ENCODE assay signal across 34 cellular contexts in genomic region chr4:66123195-66123594, GRCh38.
"Had no signal": no experiment of that assay in that cellular context is flagged by ENCODE, and none has a peak within 500 bp of the region (broad histone marks: within the 10 kb centered on the region; RNA-seq: fewer than 3 reads in every experiment).

No MANE protein-coding gene starts in this region.

- H3K4me3 ChIP-seq: heart right ventricle, left lung, lower lobe of right lung, neural progenitor cell, psoas muscle, sigmoid colon, suprapubic skin, tibial artery, upper lobe of right lung had no signal

- DNase-seq: activated CD4-positive, alpha-beta memory T cell treated with anti-CD3 and anti-CD28 coated beads for 36 hours; activated CD4-positive, alpha-beta T cell treated with anti-CD3 and anti-CD28 coated beads, Interleukin-2, amount 10 ng/mL, durations not matched to agents 24 days and 14 days; activated CD4-positive, CD25-positive, alpha-beta regulatory T cell treated with anti-CD3 and anti-CD28 coated beads, Interleukin-2, amount 50 U/mL, for 72 hours; activated CD8-positive, alpha-beta memory T cell treated with anti-CD3 and anti-CD28 coated beads, Interleukin-2, amount 50 U/mL, for 4 hours; activated effector memory CD4-positive, alpha-beta T cell treated with anti-CD3 and anti-CD28 coated beads, Interleukin-2, amount 50 U/mL, for 16 hours; activated naive CD4-positive, alpha-beta T cell treated with anti-CD3 and anti-CD28 coated beads for 36 hours; activated naive CD8-positive, alpha-beta T cell treated with anti-CD3 and anti-CD28 coated beads, Interleukin-2, amount 10 ng/mL, durations not matched to agents 7 days and 5 days; activated T-cell treated with anti-CD3 and anti-CD28 coated beads, Interleukin-2, amount 50 U/mL, for 1 hour; amygdala; dermis blood vessel endothelial cell; effector CD4-positive, alpha-beta T cell; foreskin fibroblast; heart right ventricle; left lung; lower lobe of right lung; mesenchymal stem cell; natural killer cell; occipital lobe; psoas muscle; sigmoid colon; stimulated activated CD4-positive, alpha-beta T cell treated with anti-CD3 and anti-CD28 coated beads, Interleukin-15, amount 100 ng/mL, for 24 hours; stimulated activated naive CD4-positive, alpha-beta T cell; T-helper 2 cell; tibial artery; upper lobe of right lung had no signal

- H3K27ac Mint-ChIP-seq: activated CD4-positive, alpha-beta memory T cell treated with anti-CD3 and anti-CD28 coated beads for 36 hours; activated CD4-positive, alpha-beta T cell treated with anti-CD3 and anti-CD28 coated beads, Interleukin-2, amount 10 ng/mL, durations not matched to agents 24 days and 14 days; activated naive CD4-positive, alpha-beta T cell treated with anti-CD3 and anti-CD28 coated beads for 36 hours; activated naive CD8-positive, alpha-beta T cell treated with anti-CD3 and anti-CD28 coated beads, Interleukin-2, amount 10 ng/mL, durations not matched to agents 7 days and 5 days; activated T-helper 1 cell treated with anti-CD3 and anti-CD28 coated beads, Interleukin-12 subunit alpha, Interleukin-12 subunit beta, Interleukin-2, Interleukin-4 antibody, amounts not matched to agents 30 ng/mL and 10 ng/mL and 1 ng/mL, durations not matched to agents 14 hours and 24 hours and 36 hours; natural killer cell; neural progenitor cell had no signal

- FAIRE-seq: bronchial epithelial cell, colon, islet of Langerhans had no signal

- H3K4me1 ChIP-seq: heart right ventricle, left lung, lower lobe of right lung, neural progenitor cell, parathyroid adenoma, psoas muscle, sigmoid colon, suprapubic skin, tibial artery, upper lobe of right lung had no signal

- H3K4me2 ChIP-seq: neural progenitor cell had no signal

- H3K9ac ChIP-seq: neural progenitor cell, parathyroid adenoma had no signal

- H3K4me3 Mint-ChIP-seq: activated CD4-positive, alpha-beta memory T cell treated with anti-CD3 and anti-CD28 coated beads for 36 hours; activated CD4-positive, alpha-beta T cell treated with anti-CD3 and anti-CD28 coated beads, Interleukin-2, amount 10 ng/mL, durations not matched to agents 24 days and 14 days; activated naive CD4-positive, alpha-beta T cell treated with anti-CD3 and anti-CD28 coated beads for 36 hours; activated naive CD8-positive, alpha-beta T cell treated with anti-CD3 and anti-CD28 coated beads, Interleukin-2, amount 10 ng/mL, durations not matched to agents 7 days and 5 days; activated T-helper 1 cell treated with anti-CD3 and anti-CD28 coated beads, Interleukin-12 subunit alpha, Interleukin-12 subunit beta, Interleukin-2, Interleukin-4 antibody, amounts not matched to agents 30 ng/mL and 10 ng/mL and 1 ng/mL, durations not matched to agents 14 hours and 24 hours and 36 hours; central memory CD8-positive, alpha-beta T cell; natural killer cell had no signal

- H3K9me3 ChIP-seq: heart right ventricle, lower lobe of right lung, psoas muscle, sigmoid colon, suprapubic skin, tibial artery, upper lobe of right lung had no signal

- H3K27me3 Mint-ChIP-seq: activated CD4-positive, alpha-beta memory T cell treated with anti-CD3 and anti-CD28 coated beads for 36 hours; activated CD4-positive, alpha-beta T cell treated with anti-CD3 and anti-CD28 coated beads, Interleukin-2, amount 10 ng/mL, durations not matched to agents 24 days and 14 days; activated naive CD8-positive, alpha-beta T cell treated with anti-CD3 and anti-CD28 coated beads, Interleukin-2, amount 10 ng/mL, durations not matched to agents 7 days and 5 days; central memory CD8-positive, alpha-beta T cell had no signal

- H3K79me2 ChIP-seq: parathyroid adenoma had no signal

- H3K9me3 Mint-ChIP-seq: activated CD4-positive, alpha-beta memory T cell treated with anti-CD3 and anti-CD28 coated beads for 36 hours; activated CD4-positive, alpha-beta T cell treated with anti-CD3 and anti-CD28 coated beads, Interleukin-2, amount 10 ng/mL, durations not matched to agents 24 days and 14 days; activated naive CD8-positive, alpha-beta T cell treated with anti-CD3 and anti-CD28 coated beads, Interleukin-2, amount 10 ng/mL, durations not matched to agents 7 days and 5 days; activated T-helper 1 cell treated with anti-CD3 and anti-CD28 coated beads, Interleukin-12 subunit alpha, Interleukin-12 subunit beta, Interleukin-2, Interleukin-4 antibody, amounts not matched to agents 30 ng/mL and 10 ng/mL and 1 ng/mL, durations not matched to agents 14 hours and 24 hours and 36 hours; neural progenitor cell had no signal

- H3K36me3 Mint-ChIP-seq: activated CD4-positive, alpha-beta memory T cell treated with anti-CD3 and anti-CD28 coated beads for 36 hours; activated naive CD8-positive, alpha-beta T cell treated with anti-CD3 and anti-CD28 coated beads, Interleukin-2, amount 10 ng/mL, durations not matched to agents 7 days and 5 days; natural killer cell; neural progenitor cell had no signal

- H3K36me3 ChIP-seq: heart right ventricle, left lung, lower lobe of right lung, neural progenitor cell, sigmoid colon, suprapubic skin, tibial artery, upper lobe of right lung had no signal

- H3K27me3 ChIP-seq: heart right ventricle, left lung, neural progenitor cell, sigmoid colon, suprapubic skin, tibial artery, upper lobe of right lung had no signal

- H3K27ac ChIP-seq: epithelial cell of prostate, heart right ventricle, left lung, lower lobe of right lung, neural progenitor cell, parathyroid adenoma, psoas muscle, sigmoid colon, suprapubic skin, tibial artery, upper lobe of right lung had no signal

- H2AFZ ChIP-seq: neural progenitor cell, parathyroid adenoma had no signal

- H3K4me1 Mint-ChIP-seq: activated CD4-positive, alpha-beta T cell treated with anti-CD3 and anti-CD28 coated beads, Interleukin-2, amount 10 ng/mL, durations not matched to agents 24 days and 14 days; activated naive CD8-positive, alpha-beta T cell treated with anti-CD3 and anti-CD28 coated beads, Interleukin-2, amount 10 ng/mL, durations not matched to agents 7 days and 5 days; central memory CD8-positive, alpha-beta T cell; natural killer cell had no signal
